ENCODE assay signal across 9 cellular contexts in the genomic region with DNA sequence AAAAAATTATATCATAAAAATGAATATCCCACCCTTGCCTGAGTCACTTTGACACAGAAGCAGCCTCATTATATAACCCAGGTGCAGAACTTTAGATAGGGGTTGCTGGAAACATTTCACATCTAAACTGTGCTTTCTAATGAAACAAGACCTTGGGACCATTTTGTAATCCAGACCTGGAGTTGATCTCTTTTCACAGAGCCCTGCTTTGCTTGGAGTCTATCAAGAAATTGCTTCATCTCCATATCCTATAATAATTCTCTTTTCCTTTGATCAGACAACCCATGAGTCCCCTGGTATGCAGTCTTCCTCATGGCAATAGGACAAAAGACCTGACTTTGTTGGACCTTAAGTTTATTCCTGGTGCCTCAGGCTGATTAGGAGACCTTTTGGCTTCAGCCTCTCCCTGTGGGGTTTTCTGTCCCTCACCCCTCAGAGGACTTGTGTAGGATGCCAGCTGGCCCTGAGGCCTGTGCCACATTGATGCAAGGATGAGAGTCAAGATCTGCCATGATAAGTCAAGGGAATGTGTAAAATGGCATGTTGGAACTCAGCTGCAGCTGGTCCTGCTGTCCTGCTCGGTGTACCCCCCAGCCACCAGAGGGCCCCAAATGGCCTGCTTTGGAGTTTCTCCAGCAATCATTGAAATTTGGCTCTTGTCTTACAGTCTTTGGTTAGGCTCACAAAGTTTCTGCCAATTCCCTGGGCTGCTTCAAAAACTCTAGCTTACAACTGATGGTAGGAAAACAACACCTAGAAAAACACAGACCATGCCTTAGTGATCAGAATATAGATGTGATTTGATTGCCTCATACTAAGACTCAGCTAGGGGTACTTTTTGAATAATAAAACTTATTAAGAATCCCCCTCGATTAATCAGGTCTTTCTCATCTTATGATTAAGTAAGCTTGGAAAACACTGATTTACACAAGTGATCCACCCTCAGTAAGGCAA.
DNase-seq lines count a peak whose midpoint lies in the region; ATAC-seq, FAIRE-seq and TF ChIP-seq lines count a peak whose summit lies in the region.
"Had no signal": no experiment of that assay in that cellular context is flagged by ENCODE, and none has a peak within 500 bp of the region (broad histone marks: within the 10 kb centered on the region; RNA-seq: fewer than 3 reads in every experiment).

No MANE protein-coding gene starts in this region.

- DNase-seq in A673 (ENCODE audit: low spot score) = peak; percentile 65
- peak; percentile 20 to 37 for DNase-seq in NOMO-1 (lab: John Stamatoyannopoulos, UW; ENCODE audit: unreplicated experiment in 2 of 2)
- peak; percentile 2 for DNase-seq in astrocyte (ENCODE audit: low read depth)
- no peak for DNase-seq in kidney
- DNase-seq in stimulated activated CD8-positive, alpha-beta memory T cell treated with anti-CD3 and anti-CD28 coated beads, Interleukin-15, amount 100 ng/mL, for 1 hour (ENCODE audit: low read depth) = peak; percentile 2

- H3K27me3 ChIP-seq in A673 (replicated peaks; ENCODE audit: insufficient read depth, low read depth, low read length, poor library complexity) (no peaks in the 10 kb centered on the region), astrocyte (ENCODE audit: insufficient read depth, low read length) (no peaks in the 10 kb centered on the region)

- peaks cover 57% of the 10 kb centered on the region for H3K4me1 Mint-ChIP-seq in astrocyte (ENCODE audit: low read depth, unreplicated experiment)

- BruUV-seq in A673 (replicated peaks; lab: Mats Ljungman, UMichigan) = no TSS peak

- no peaks in the 10 kb centered on the region for H4K20me1 ChIP-seq in astrocyte (ENCODE audit: insufficient read depth, low read length)

- peaks cover 2% of the 10 kb centered on the region for H3K9me3 Mint-ChIP-seq in astrocyte (ENCODE audit: unreplicated experiment)
- H3K9me3 Mint-ChIP-seq: dendritic cell treated with granulocyte-macrophage colony-stimulating factor and Interleukin-4, amounts not matched to agents 40 ng/mL and 50 ng/mL, for 4 days had no signal

- CTCF ChIA-PET in A673 (lab: Charles Lee) = interaction anchor here (0.8 to 1.4 kb wide), 4 partner anchors 69 to 272 kb away, joined by 3 to 6 read pairs (median 3); no protein-coding TSS in a partner anchor

- H3K9ac ChIP-seq in astrocyte (ENCODE audit: low read length) (no peak overlapping the region), kidney (ENCODE audit: low read length in 2 of 2) (no peak overlapping the region)

- ATAC-seq in GM21717 (IDR thresholded peaks at IDR 0.05; ENCODE audit: unreplicated experiment) = no peak
- no peak for ATAC-seq in GM19351 (IDR thresholded peaks at IDR 0.05; ENCODE audit: unreplicated experiment)

- H3K9me3 ChIP-seq in A673 (ENCODE audit: low read depth, low read length, poor library complexity, severe bottlenecking) (no peaks in the 10 kb centered on the region), astrocyte (ENCODE audit: insufficient read depth, low read depth, low read length) (no peaks in the 10 kb centered on the region), kidney (ENCODE audit: control insufficient read depth in 1 of 2, low read length in 2 of 2) (no peaks in the 10 kb centered on the region)

- POLR2A ChIA-PET in A673 (lab: Charles Lee; ENCODE audit: low non-redundant PET) = no interaction called here

- intact Hi-C loops in A673 (cut with micrococcal nuclease; ENCODE audit: unreplicated experiment) (loop anchor here (1.0 kb wide), 1 partner anchor 148 kb away; no protein-coding TSS in a partner anchor), kidney (cut with DNase I) (no loop called here)

- H2AFZ ChIP-seq in astrocyte (ENCODE audit: low read depth, low read length) = no peak overlapping the region

- H3K4me3 Mint-ChIP-seq in astrocyte (ENCODE audit: unreplicated experiment) = peak overlapping the region; percentile 23
- H3K4me3 Mint-ChIP-seq: dendritic cell treated with granulocyte-macrophage colony-stimulating factor and Interleukin-4, amounts not matched to agents 40 ng/mL and 50 ng/mL, for 4 days had no signal

- H3K4me3 ChIP-seq in A673 (ENCODE audit: low read depth, low read length, poor library complexity, severe bottlenecking) (no peak overlapping the region), astrocyte (ENCODE audit: insufficient read depth, low read depth, low read length) (no peak overlapping the region), kidney (ENCODE audit: low read length in 2 of 2) (no peak overlapping the region)

- H3K36me3 Mint-ChIP-seq in astrocyte (ENCODE audit: low read depth, unreplicated experiment) = no peaks in the 10 kb centered on the region

- H3K27ac ChIP-seq in A673 (ENCODE audit: low read depth, low read length, poor library complexity, severe bottlenecking) (no peak overlapping the region), astrocyte (ENCODE audit: low read depth, low read length) (no peak overlapping the region), kidney (ENCODE audit: low read depth in 2 of 2, low read length in 2 of 2) (no peak overlapping the region)

- TF ChIP-seq CTCF in A673 (conservative IDR thresholded peaks at IDR 0.05; ENCODE audit: low read depth, low read length) (peak; percentile 67), GM12872 (IDR thresholded peaks at IDR 0.05; ENCODE audit: insufficient read depth, low read depth, low read length) (peak; percentile 76), astrocyte (IDR thresholded peaks at IDR 0.05; ENCODE audit: insufficient read depth, low read depth, low read length) (peak; percentile 25), kidney (IDR thresholded peaks at IDR 0.05; ENCODE audit: borderline replicate concordance, extremely low read depth, insufficient read depth) (peak; percentile 23)

- no peak overlapping the region for H3K4me2 ChIP-seq in astrocyte (ENCODE audit: low read length)

- FAIRE-seq in astrocyte (lab: Jason Lieb, UNC) (no peak), kidney (lab: Jason Lieb, UNC) (no peak)

- H3K36me3 ChIP-seq in A673 (ENCODE audit: insufficient read depth, low read length, poor library complexity, severe bottlenecking) = no peaks in the 10 kb centered on the region
- H3K36me3 ChIP-seq in astrocyte (ENCODE audit: insufficient read depth, low read length) = no peaks in the 10 kb centered on the region
- no peaks in the 10 kb centered on the region for H3K36me3 ChIP-seq in kidney (ENCODE audit: control insufficient read depth in 1 of 2, insufficient read depth in 2 of 2, low read length in 2 of 2)

- H3K4me1 ChIP-seq in A673 (ENCODE audit: insufficient read depth, low read length, poor library complexity, severe bottlenecking) (peaks cover 4% of the 10 kb centered on the region), astrocyte (ENCODE audit: insufficient read depth, low read length) (peaks cover 7% of the 10 kb centered on the region), kidney (ENCODE audit: control insufficient read depth in 1 of 2, insufficient read depth in 1 of 2, low read depth in 1 of 2, low read length in 2 of 2) (peaks cover 10 to 11% of the 10 kb centered on the region in 2 donors)

- H3K27me3 Mint-ChIP-seq in astrocyte (ENCODE audit: low read depth, unreplicated experiment) = no peaks in the 10 kb centered on the region

- H3K79me2 ChIP-seq in astrocyte (ENCODE audit: insufficient read depth, low read length) = no peaks in the 10 kb centered on the region

- peak overlapping the region; percentile 95 for H3K27ac Mint-ChIP-seq in astrocyte (ENCODE audit: unreplicated experiment)
- H3K27ac Mint-ChIP-seq: dendritic cell treated with granulocyte-macrophage colony-stimulating factor and Interleukin-4, amounts not matched to agents 40 ng/mL and 50 ng/mL, for 4 days had no signal

Comparison
In these comparisons a context has a peak if more than half of its experiments do, and no peak if none do; other contexts are left out.
1. CTCF ChIP-seq: peak in every context shown above with its lines; median percentile 76 in GM12872; 67 in A673; 25 in astrocyte; 23 in kidney.